8 cellular contexts compared by ENCODE assay signal in the genomic region with DNA sequence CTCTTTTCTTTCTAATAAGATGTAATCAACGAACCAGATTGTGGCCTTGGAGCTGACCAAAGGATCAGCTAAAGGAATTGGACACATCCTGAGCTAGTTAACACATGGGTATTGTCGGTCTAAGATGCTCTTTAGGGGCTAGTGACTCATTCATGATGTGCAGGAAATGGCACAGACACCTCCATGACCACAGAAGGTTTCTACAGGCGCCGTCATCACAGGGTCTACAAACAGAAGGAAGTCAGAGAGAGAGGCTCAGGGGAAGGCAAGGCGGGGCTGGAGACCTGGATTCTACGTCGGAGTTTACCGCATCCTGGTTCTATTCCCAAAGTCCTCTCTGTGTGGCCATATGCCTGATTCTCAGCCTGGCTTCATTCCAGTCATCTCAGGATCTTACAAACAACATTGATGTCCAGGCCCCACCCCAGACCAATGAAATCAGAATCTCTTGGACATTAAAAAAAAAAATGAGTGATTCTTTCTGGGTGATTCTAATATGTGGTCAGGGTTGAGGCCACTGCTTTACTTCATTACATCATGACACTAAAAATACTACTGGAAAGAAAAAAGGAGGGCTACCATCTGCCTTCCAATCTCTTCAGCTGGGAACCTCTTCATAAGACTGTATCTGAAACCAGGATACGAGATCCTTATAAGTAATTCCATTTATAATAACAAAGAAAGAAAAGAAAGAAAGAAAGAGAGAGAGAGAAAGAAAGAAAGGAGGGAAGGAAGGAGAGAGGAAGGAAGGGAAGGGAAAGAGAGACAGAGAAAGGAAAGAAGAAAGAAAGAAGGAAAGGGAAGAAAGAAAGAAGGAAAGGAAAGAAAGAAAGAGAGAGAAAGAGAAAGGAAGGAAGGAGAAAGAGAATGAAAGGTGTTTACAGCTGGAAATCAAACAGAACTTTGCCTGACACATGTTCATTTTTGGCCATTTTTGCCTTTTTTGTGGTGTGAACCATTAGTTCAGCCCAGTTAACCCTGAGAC. TPM values are rescaled to one million over a fixed set of nuclear protein-coding genes. Genes with fewer than 3 reads are reported as not detected.
DNase-seq lines count a peak whose midpoint lies in the region; ATAC-seq, FAIRE-seq and TF ChIP-seq lines count a peak whose summit lies in the region.

No MANE protein-coding gene starts in this region.

- dilution Hi-C loops in IMR-90 (cut with HindIII; ENCODE audit: low sequenced_read_pairs, unreplicated experiment) = no loop called here

- H2AFZ ChIP-seq in IMR-90 (replicated peaks; ENCODE audit: low read length, poor library complexity) = peak overlapping the region; percentile 52

- no peaks in the 10 kb centered on the region for H3K79me1 ChIP-seq in IMR-90 (ENCODE audit: low read depth in 1 of 2, low read length in 2 of 2)

- no peak for TF ChIP-seq POLR2A in IMR-90 (IDR thresholded peaks at IDR 0.05; ENCODE audit: low read depth, low read length)

- H2BK5ac ChIP-seq in IMR-90 (ENCODE audit: low read depth, low read length, poor library complexity, severe bottlenecking) = peak overlapping the region; percentile 64

- peak overlapping the region; percentile 2; the same call in 1 of the 2 replicates for H3K27ac ChIP-seq in IMR-90 (ENCODE audit: insufficient read depth, low read length)

- no peaks in the 10 kb centered on the region for H3K9me3 ChIP-seq in IMR-90 (ENCODE audit: control insufficient read depth, insufficient read depth, low read length)

- peak overlapping the region; percentile 14; the same call in 1 of the 2 replicates for H3K23ac ChIP-seq in IMR-90 (ENCODE audit: low read depth, low read length)

- in situ Hi-C loops in IMR-90 (cut with MboI; ENCODE audit: low sequenced_read_pairs) = no loop called here

- BruUV-seq in IMR-90 (replicated peaks; lab: Mats Ljungman, UMichigan) = no TSS peak

- H3K27me3 ChIP-seq in IMR-90 (ENCODE audit: control insufficient read depth, insufficient read depth, low read length) (no peaks in the 10 kb centered on the region), kidney epithelial cell (ENCODE audit: control insufficient read depth, insufficient read depth, low read length) (no peaks in the 10 kb centered on the region)

- peak overlapping the region; percentile 93 for H2BK120ac ChIP-seq in IMR-90 (ENCODE audit: low read depth, low read length)

- H4K91ac ChIP-seq in IMR-90 (ENCODE audit: insufficient read depth, low read depth, low read length) = peak overlapping the region; percentile 71

- H2AK9ac ChIP-seq in IMR-90 (replicated peaks; ENCODE audit: low read depth, low read length, poor library complexity) = no peak overlapping the region

- H3K4me3 ChIP-seq in IMR-90 (ENCODE audit: insufficient read depth, low read depth, low read length) (no peak overlapping the region), kidney epithelial cell (ENCODE audit: low read depth, low read length) (no peak overlapping the region)

- peak overlapping the region; percentile 44; the same call in 1 of the 2 replicates for H3K4me2 ChIP-seq in IMR-90 (ENCODE audit: low read depth, low read length)

- intact Hi-C loops in IMR-90 (cut with micrococcal nuclease) = no loop called here

- peak overlapping the region; percentile 95 for H2BK15ac ChIP-seq in IMR-90 (ENCODE audit: low read depth, low read length)

- no peak overlapping the region for H3K9ac ChIP-seq in IMR-90 (ENCODE audit: low read depth, low read length)

- WGBS in IMR-90 (ENCODE audit: extremely low coverage in 2 of 2, insufficient read length in 1 of 2), 2 experiments = 8% methylated on average over 2 of the region's 9 CpGs; no CpG with 5 or more reads in 1 of the 2 experiments

- peak overlapping the region; percentile 76 for H2BK20ac ChIP-seq in IMR-90 (ENCODE audit: low read depth, low read length)

- peak overlapping the region; percentile 78; the same call in 1 of the 2 replicates for H3K4ac ChIP-seq in IMR-90 (ENCODE audit: low read depth, low read length)

- H3K14ac ChIP-seq in IMR-90 (replicated peaks; ENCODE audit: low read depth, low read length) = peak overlapping the region; percentile 83

- H3K56ac ChIP-seq in IMR-90 (ENCODE audit: extremely low read depth, insufficient read depth, low read length) = no peak overlapping the region

- CTCF ChIA-PET in IMR-90 (lab: Yijun Ruan, JAX) = interaction anchor here (1.0 kb wide), 1 partner anchor 107 kb away, joined by 5 read pairs; no protein-coding TSS in a partner anchor

- H3K4me1 ChIP-seq in IMR-90 (ENCODE audit: control insufficient read depth, insufficient read depth, low read length) = peaks cover 7% of the 10 kb centered on the region; the same call in 1 of the 2 replicates

- H3K36me3 ChIP-seq in IMR-90 (ENCODE audit: control insufficient read depth, insufficient read depth, low read length) = no peaks in the 10 kb centered on the region
- no peaks in the 10 kb centered on the region for H3K36me3 ChIP-seq in kidney epithelial cell (ENCODE audit: control insufficient read depth, insufficient read depth, low read length)

- FAIRE-seq in urothelium cell line (lab: Jason Lieb, UNC) = no peak

- H4K20me1 ChIP-seq in IMR-90 (ENCODE audit: insufficient read depth, low read length) = no peaks in the 10 kb centered on the region

- TF ChIP-seq CTCF in AG09319 (IDR thresholded peaks at IDR 0.05; ENCODE audit: low read depth, low read length) (no peak), IMR-90 (conservative IDR thresholded peaks at IDR 0.05; ENCODE audit: low read depth, low read length) (no peak), kidney epithelial cell (IDR thresholded peaks at IDR 0.05; ENCODE audit: insufficient read depth, low read length, poor library complexity, severe bottlenecking) (no peak)

- H4K5ac ChIP-seq in IMR-90 (ENCODE audit: low read depth, low read length) = peak overlapping the region; percentile 6; the same call in 1 of the 2 replicates

- peaks cover 2% of the 10 kb centered on the region; the same call in 1 of the 2 replicates for H3K9me1 ChIP-seq in IMR-90 (ENCODE audit: insufficient read depth, low read length)

- POLR2A ChIA-PET in IMR-90 (lab: Charles Lee; ENCODE audit: unreplicated experiment) = no interaction called here

- H2AK5ac ChIP-seq in IMR-90 (ENCODE audit: low read depth, low read length) = no peak overlapping the region; the same call in 1 of the 2 replicates

- TF ChIP-seq RAD21 in IMR-90 (IDR thresholded peaks at IDR 0.05; ENCODE audit: low read length) = no peak

- H4K8ac ChIP-seq in IMR-90 (ENCODE audit: low read depth in 2 of 2, low read length in 2 of 2) = peak overlapping the region; percentile 6 to 76; a peak in 3 of 4 replicates

- ATAC-seq in GM21447 (IDR thresholded peaks at IDR 0.05; ENCODE audit: unreplicated experiment) (peak; percentile 85), IMR-90 (ENCODE audit: low read depth) (peak; percentile 94)

- H3K18ac ChIP-seq in IMR-90 (ENCODE audit: low read depth, low read length) = peak overlapping the region; percentile 38; the same call in 1 of the 2 replicates

- peak; percentile 69 for DNase-seq in AG09319 (ENCODE audit: extremely low read depth, low read depth)
- DNase-seq in IMR-90 = peak; percentile 98
- DNase-seq in activated T-cell treated with anti-CD3 and anti-CD28 coated beads for 24 hours (ENCODE audit: low read depth) = peak; percentile 51
- DNase-seq in kidney epithelial cell (ENCODE audit: low read depth) = peak; percentile 98
- DNase-seq in urothelium cell line (ENCODE audit: low spot score) = peak; percentile 51
- no peak for DNase-seq in NCI-H1105 treated with DMSO at 0.1 percent for 48 hours (lab: John Stamatoyannopoulos, UW)
- DNase-seq in GF-D8 (lab: John Stamatoyannopoulos, UW) = no peak

TF ChIP-seq in IMR-90, 13 proteins besides CTCF, POLR2A, EP300 and RAD21:
- TF ChIP-seq FOS (IDR thresholded peaks at IDR 0.05; ENCODE audit: low read depth, low read length) (peak; percentile 93), BHLHE40 (IDR thresholded peaks at IDR 0.05; ENCODE audit: low read depth, low read length) (0 out of 2 replicates have a peak, but pooled peaks have one; percentile 23), NFE2L2 (IDR thresholded peaks at IDR 0.05; ENCODE audit: low read depth, low read length) (no peak), RCOR1 (IDR thresholded peaks at IDR 0.05; ENCODE audit: insufficient replicate concordance, low read length) (no peak), CHD1 (IDR thresholded peaks at IDR 0.05; ENCODE audit: low read depth, low read length) (no peak), SMC3 (IDR thresholded peaks at IDR 0.05; ENCODE audit: low read depth, low read length) (no peak), RFX5 (IDR thresholded peaks at IDR 0.05; ENCODE audit: low read depth, low read length) (no peak), MAZ (IDR thresholded peaks at IDR 0.05; ENCODE audit: borderline replicate concordance, low read depth, low read length) (no peak), CEBPB (IDR thresholded peaks at IDR 0.05; ENCODE audit: low read depth, low read length) (no peak)
- TF ChIP-seq, protein P1, sequence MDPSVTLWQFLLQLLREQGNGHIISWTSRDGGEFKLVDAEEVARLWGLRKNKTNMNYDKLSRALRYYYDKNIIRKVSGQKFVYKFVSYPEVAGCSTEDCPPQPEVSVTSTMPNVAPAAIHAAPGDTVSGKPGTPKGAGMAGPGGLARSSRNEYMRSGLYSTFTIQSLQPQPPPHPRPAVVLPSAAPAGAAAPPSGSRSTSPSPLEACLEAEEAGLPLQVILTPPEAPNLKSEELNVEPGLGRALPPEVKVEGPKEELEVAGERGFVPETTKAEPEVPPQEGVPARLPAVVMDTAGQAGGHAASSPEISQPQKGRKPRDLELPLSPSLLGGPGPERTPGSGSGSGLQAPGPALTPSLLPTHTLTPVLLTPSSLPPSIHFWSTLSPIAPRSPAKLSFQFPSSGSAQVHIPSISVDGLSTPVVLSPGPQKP (IDR thresholded peaks at IDR 0.05; ENCODE audit: borderline replicate concordance, low read depth, low read length) = no peak

RNA-seq across cellular contexts. Expression of a gene that starts 11.6 kb away (rescaled TPM):
- under 0.01 TPM in 2 replicates for total RNA-seq in IMR-90 (2012; rRNA removed)
- 0.07 TPM in 1 of 2 replicates, not detected in the other for polyA plus RNA-seq in IMR-90 (2012; rRNA removed)
- polyA plus RNA-seq in IMR-90 (2012; cell fraction: cytosol; rRNA removed) = not detected in 2 replicates
- polyA plus RNA-seq in IMR-90 (2012; cell fraction: nucleus; rRNA removed; ENCODE audit: low replicate concordance) = 0.11 TPM in 1 of 2 replicates, not detected in the other
- 27.5 and 30.6 TPM in 2 replicates for total RNA-seq in kidney epithelial cell

Comparison
In these comparisons a context has a peak if more than half of its experiments do, and no peak if none do; other contexts are left out.
1. DNase-seq: peak in AG09319 (single experiment), IMR-90 (single experiment), activated T-cell treated with anti-CD3 and anti-CD28 coated beads for 24 hours (single experiment), kidney epithelial cell (single experiment) and urothelium cell line (single experiment); none in NCI-H1105 treated with DMSO at 0.1 percent for 48 hours (single experiment) and GF-D8 (single experiment).
2. RNA of a gene that starts 11.6 kb away (total RNA-seq): 27.5 to 30.6 TPM in kidney epithelial cell; under 0.01 TPM in IMR-90; every median in the first group is over 10 times any median in the second.